ENCODE assay signal across 8 cellular contexts in the genomic region with DNA sequence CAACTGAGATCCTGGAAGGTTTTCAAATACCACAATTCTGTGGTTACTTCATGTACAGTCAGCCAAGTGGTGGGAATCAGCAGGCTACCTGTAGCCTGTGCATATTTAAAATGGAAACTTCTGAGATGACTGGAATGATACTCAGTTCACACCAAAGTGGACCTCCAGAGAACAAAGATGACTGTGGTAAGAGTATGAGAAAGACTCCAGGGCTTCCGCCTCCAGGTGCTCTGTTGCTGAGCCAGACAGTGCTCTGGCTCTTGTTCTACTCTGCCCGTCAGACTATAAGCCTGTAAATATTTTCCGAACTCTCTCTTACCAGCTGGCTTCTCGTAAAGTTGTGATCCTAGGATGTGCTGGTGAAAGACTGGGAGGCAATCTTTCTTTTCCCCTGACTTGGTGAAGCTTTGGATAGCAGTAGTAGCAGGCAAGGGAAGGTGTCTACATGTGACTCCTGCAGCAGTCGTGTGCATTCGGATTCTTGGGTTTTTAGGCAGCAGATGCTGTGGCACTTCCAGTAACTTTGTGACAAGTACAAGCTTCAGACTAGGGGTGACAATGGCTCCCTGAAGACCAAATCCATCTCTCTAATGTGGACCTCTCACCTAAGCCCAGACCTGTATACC. TPM values are rescaled to one million over a fixed set of nuclear protein-coding genes. Genes with fewer than 3 reads are reported as not detected.
DNase-seq lines count a peak whose midpoint lies in the region; ATAC-seq and TF ChIP-seq lines count a peak whose summit lies in the region.

No MANE protein-coding gene starts in this region.

- H3K27ac ChIP-seq in CD4-positive, alpha-beta T cell (ENCODE audit: low read depth, low read length), result no peak overlapping the region
- peak overlapping the region in 4 of 8 donors; percentile 18 to 37 (median 24) for H3K27ac ChIP-seq in spleen
- H3K27ac ChIP-seq in GM23338 (ENCODE audit: low read depth), result no peak overlapping the region

- no peak for DNase-seq in CD4-positive, alpha-beta T cell
- no peak for DNase-seq in NCI-H510A treated with DMSO at 0.1 percent for 48 hours (lab: John Stamatoyannopoulos, UW)
- no peak for DNase-seq in spleen
- DNase-seq in GM23338 (ENCODE audit: low spot score), result no peak
- DNase-seq in SW 1271 (lab: John Stamatoyannopoulos, UW), result no peak

- H4K20me1 ChIP-seq in GM23338 (replicated peaks; ENCODE audit: insufficient read depth), result no peaks in the 10 kb centered on the region

- H3K27me3 Mint-ChIP-seq in CD4-positive, alpha-beta T cell, result no peaks in the 10 kb centered on the region
- H3K27me3 Mint-ChIP-seq in activated naive CD8-positive, alpha-beta T cell, result no peaks in the 10 kb centered on the region
- no peaks in the 10 kb centered on the region for H3K27me3 Mint-ChIP-seq in GM23338 (ENCODE audit: insufficient read depth, low read depth, poor library complexity)

- intact Hi-C loops in CD4-positive, alpha-beta T cell (cut with DNase I, micrococcal nuclease), result no loop called here
- intact Hi-C loops in spleen (cut with DNase I; ENCODE audit: low total_unique reads), result no loop called here

- no peak overlapping the region for H3K4me2 ChIP-seq in GM23338

- no peak for TF ChIP-seq POLR2A in spleen (IDR thresholded peaks at IDR 0.05)

- peaks cover 63% of the 10 kb centered on the region for H3K4me1 Mint-ChIP-seq in CD4-positive, alpha-beta T cell (ENCODE audit: low read depth)
- peaks cover 55% of the 10 kb centered on the region for H3K4me1 Mint-ChIP-seq in activated naive CD8-positive, alpha-beta T cell (ENCODE audit: low read depth)
- H3K4me1 Mint-ChIP-seq in GM23338, result peaks cover 12% of the 10 kb centered on the region

- H3K27me3 ChIP-seq in CD4-positive, alpha-beta T cell (ENCODE audit: control insufficient read depth, insufficient read depth, low read length), result no peaks in the 10 kb centered on the region
- no peaks in the 10 kb centered on the region for H3K27me3 ChIP-seq in spleen (replicated peaks in 1 of 7)
- H3K27me3 ChIP-seq in GM23338 (ENCODE audit: insufficient read depth), result no peaks in the 10 kb centered on the region

- no peak for TF ChIP-seq CTCF in CD4-positive, alpha-beta T cell (IDR thresholded peaks at IDR 0.05)
- TF ChIP-seq CTCF in spleen (IDR thresholded peaks at IDR 0.05 in 8 of 11, conservative IDR thresholded peaks at IDR 0.05 in 3 of 11) (no peak), GM23338 (conservative IDR thresholded peaks at IDR 0.05; ENCODE audit: low read depth in 2 of 2) (no peak)

- H3K4me3 ChIP-seq in spleen, result no peak overlapping the region
- H3K4me3 ChIP-seq in GM23338, result no peak overlapping the region

- H3K9me2 ChIP-seq in GM23338 (ENCODE audit: insufficient read depth), result no peaks in the 10 kb centered on the region

- CTCF ChIA-PET in CD4-positive, alpha-beta T cell (lab: Charles Lee), result interaction anchor here (1.1 to 1.8 kb wide), 3 partner anchors 23 to 52 kb away, joined by 3 to 11 read pairs (median 5); a partner anchor contains a TSS

- H3K9me3 Mint-ChIP-seq in CD4-positive, alpha-beta T cell, result no peaks in the 10 kb centered on the region
- H3K9me3 Mint-ChIP-seq in activated naive CD8-positive, alpha-beta T cell (ENCODE audit: low read depth), result no peaks in the 10 kb centered on the region
- no peaks in the 10 kb centered on the region for H3K9me3 Mint-ChIP-seq in GM23338

- H2AFZ ChIP-seq in GM23338, result no peak overlapping the region

- H3K36me3 ChIP-seq in spleen, result peaks cover 0 to 52% (median 5%) of the 10 kb centered on the region in 6 donors
- H3K36me3 ChIP-seq in GM23338 (ENCODE audit: insufficient read depth), result no peaks in the 10 kb centered on the region

- peak overlapping the region; percentile 56 for H3K27ac Mint-ChIP-seq in CD4-positive, alpha-beta T cell
- peak overlapping the region; percentile 43 for H3K27ac Mint-ChIP-seq in activated naive CD8-positive, alpha-beta T cell
- no peak overlapping the region for H3K27ac Mint-ChIP-seq in GM23338

- no peaks in the 10 kb centered on the region for H3K9me3 ChIP-seq in CD4-positive, alpha-beta T cell (ENCODE audit: control insufficient read depth, low read length)
- H3K9me3 ChIP-seq in spleen, result no peaks in the 10 kb centered on the region

- no peaks in the 10 kb centered on the region for H3K79me2 ChIP-seq in GM23338 (replicated peaks; ENCODE audit: insufficient read depth)

- 77 to 88% (median 85%) methylated on average over 6 of the region's 6 CpGs for WGBS in spleen, 5 donors

- no peak overlapping the region for H3K4me3 Mint-ChIP-seq in CD4-positive, alpha-beta T cell
- no peak overlapping the region for H3K4me3 Mint-ChIP-seq in activated naive CD8-positive, alpha-beta T cell
- H3K4me3 Mint-ChIP-seq in GM23338, result no peak overlapping the region

- no peaks in the 10 kb centered on the region for H3F3A ChIP-seq in GM23338 (replicated peaks; ENCODE audit: low read depth)

- POLR2A ChIA-PET in CD4-positive, alpha-beta T cell (lab: Charles Lee), result interaction anchor here (0.6 to 4.2 kb wide), 3 partner anchors 12 to 23 kb away, joined by 3 to 20 read pairs (median 4); a partner anchor contains a TSS

- ATAC-seq in CD4-positive, alpha-beta T cell (ENCODE audit: poor library complexity), result peak; percentile 36
- ATAC-seq in GM18870 (IDR thresholded peaks at IDR 0.05; ENCODE audit: unreplicated experiment) (peak; percentile 71), HG02938 (IDR thresholded peaks at IDR 0.05; ENCODE audit: unreplicated experiment) (peak; percentile 79), GM23338 (no peak)

- peaks cover 62% of the 10 kb centered on the region for H3K36me3 Mint-ChIP-seq in CD4-positive, alpha-beta T cell (ENCODE audit: low read depth)
- H3K36me3 Mint-ChIP-seq in activated naive CD8-positive, alpha-beta T cell, result peaks cover 3% of the 10 kb centered on the region
- H3K36me3 Mint-ChIP-seq in GM23338 (ENCODE audit: low read depth), result no peaks in the 10 kb centered on the region

- H3K4me1 ChIP-seq in spleen (peaks cover 17 to 96% (median 59%) of the 10 kb centered on the region in 6 donors), GM23338 (ENCODE audit: insufficient read depth) (peaks cover 10% of the 10 kb centered on the region; the same call in 1 of the 2 replicates)

TF ChIP-seq in GM23338, 12 proteins besides CTCF, POLR2A, EP300 and RAD21 (continues in another document):
- TF ChIP-seq CREB1 (CRISPR knock-in tag; IDR thresholded peaks at IDR 0.05; ENCODE audit: low read depth), result no peak
- TF ChIP-seq EZH2phosphoT487 (IDR thresholded peaks at IDR 0.05; ENCODE audit: unreplicated experiment), result no peak
- no peak for TF ChIP-seq EZH2 (IDR thresholded peaks at IDR 0.05; ENCODE audit: low read depth, unreplicated experiment)
- TF ChIP-seq, protein P1, sequence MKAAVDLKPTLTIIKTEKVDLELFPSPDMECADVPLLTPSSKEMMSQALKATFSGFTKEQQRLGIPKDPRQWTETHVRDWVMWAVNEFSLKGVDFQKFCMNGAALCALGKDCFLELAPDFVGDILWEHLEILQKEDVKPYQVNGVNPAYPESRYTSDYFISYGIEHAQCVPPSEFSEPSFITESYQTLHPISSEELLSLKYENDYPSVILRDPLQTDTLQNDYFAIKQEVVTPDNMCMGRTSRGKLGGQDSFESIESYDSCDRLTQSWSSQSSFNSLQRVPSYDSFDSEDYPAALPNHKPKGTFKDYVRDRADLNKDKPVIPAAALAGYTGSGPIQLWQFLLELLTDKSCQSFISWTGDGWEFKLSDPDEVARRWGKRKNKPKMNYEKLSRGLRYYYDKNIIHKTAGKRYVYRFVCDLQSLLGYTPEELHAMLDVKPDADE (IDR thresholded peaks at IDR 0.05), result no peak
- no peak for TF ChIP-seq STAT1 (IDR thresholded peaks at IDR 0.05; ENCODE audit: unreplicated experiment)

RNA-seq across cellular contexts. Expression of a gene that starts 23.1 kb away (rescaled TPM):
- 10 to 100 TPM; 76.7 to 77.8 TPM for total RNA-seq in CD4-positive, alpha-beta T cell
- total RNA-seq in spleen, result 100 to 1,000 TPM in 2 of 7 donors, 10 to 100 TPM in 5; 55.8 to 124 (median 74.9) TPM
- 10 to 100 TPM; 18.7 to 41.1 (median 33.8) TPM for polyA plus RNA-seq in spleen
- 7.9 and 8.9 TPM in 2 replicates for total RNA-seq in GM23338 (2014; rRNA removed; shearing (Covaris generic))
- 2.8 and 3.2 TPM in 2 replicates for polyA plus RNA-seq in GM23338 (2016; fragmentation: Nextera tagmentation; extraction: Ambion mirVana)
